ENCODE assay signal across 14 cellular contexts in genomic region chrX:95058815-95059214, GRCh38.
DNase-seq lines count a peak whose midpoint lies in the region; ATAC-seq and TF ChIP-seq lines count a peak whose summit lies in the region.
"Had no signal": no experiment of that assay in that cellular context is flagged by ENCODE, and none has a peak within 500 bp of the region (broad histone marks: within the 10 kb centered on the region; RNA-seq: fewer than 3 reads in every experiment).

No MANE protein-coding gene starts in this region.

- H2AFZ ChIP-seq in fibroblast of lung (ENCODE audit: low read length) = no peak overlapping the region
- no peak overlapping the region for H2AFZ ChIP-seq in smooth muscle cell (ENCODE audit: low read depth)
- no peak overlapping the region for H2AFZ ChIP-seq in Karpas-422 (ENCODE audit: low read length)

- no peaks in the 10 kb centered on the region for H3K27me3 ChIP-seq in RWPE2 (ENCODE audit: insufficient read depth, poor library complexity, severe bottlenecking)
- H3K27me3 ChIP-seq in fibroblast of lung (ENCODE audit: control insufficient read depth, insufficient read depth, low read length) = no peaks in the 10 kb centered on the region
- H3K27me3 ChIP-seq in smooth muscle cell (ENCODE audit: low read depth) = no peaks in the 10 kb centered on the region
- no peaks in the 10 kb centered on the region for H3K27me3 ChIP-seq in Karpas-422 (ENCODE audit: low read length)
- H3K27me3 ChIP-seq: left lung had no signal

- H3K9me2 ChIP-seq in Karpas-422 (replicated peaks; ENCODE audit: insufficient read depth, low read length) = no peaks in the 10 kb centered on the region

- DNase-seq in ELR (ENCODE audit: low read depth) (peak; percentile 88), RWPE2 (ENCODE audit: low spot score) (no peak), fibroblast of lung (ENCODE audit: low read depth in 2 of 2) (peak; percentile 32 to 89), smooth muscle cell (lab: John Stamatoyannopoulos, UW; ENCODE audit: unreplicated experiment) (no peak), Karpas-422 (no peak)
- no peak for DNase-seq in effector CD8-positive, alpha-beta T cell (lab: John Stamatoyannopoulos, UW)
- DNase-seq: activated naive CD4-positive, alpha-beta T cell treated with anti-CD3 and anti-CD28 coated beads for 36 hours; CD8-positive, alpha-beta memory T cell; hypothalamus; left lung; naive thymus-derived CD8-positive, alpha-beta T cell; NCI-H146; NCI-H524 had no signal

- H4K20me1 ChIP-seq in fibroblast of lung (ENCODE audit: control insufficient read depth, extremely low read depth, insufficient read depth, low read length) = no peaks in the 10 kb centered on the region
- H4K20me1 ChIP-seq in smooth muscle cell (ENCODE audit: low read depth) = no peaks in the 10 kb centered on the region
- no peaks in the 10 kb centered on the region for H4K20me1 ChIP-seq in Karpas-422 (ENCODE audit: insufficient read depth, low read depth, low read length)

- H3K9ac ChIP-seq in fibroblast of lung (ENCODE audit: insufficient read depth, low read length) (no peak overlapping the region), smooth muscle cell (ENCODE audit: low read depth) (peak overlapping the region; percentile 65), Karpas-422 (ENCODE audit: low read length) (no peak overlapping the region)

- no peaks in the 10 kb centered on the region for H3K9me3 ChIP-seq in RWPE2 (ENCODE audit: severe bottlenecking)
- H3K9me3 ChIP-seq in fibroblast of lung (ENCODE audit: control insufficient read depth, insufficient read depth, low read depth, low read length) = no peaks in the 10 kb centered on the region
- H3K9me3 ChIP-seq in smooth muscle cell (replicated peaks; ENCODE audit: low read depth) = no peaks in the 10 kb centered on the region
- H3K9me3 ChIP-seq in Karpas-422 (ENCODE audit: low read length) = no peaks in the 10 kb centered on the region; the same call in 1 of the 2 replicates
- H3K9me3 ChIP-seq: left lung had no signal

- H3K4me1 ChIP-seq in RWPE2 (ENCODE audit: insufficient read depth, poor library complexity, severe bottlenecking) = peaks cover 5% of the 10 kb centered on the region
- H3K4me1 ChIP-seq in fibroblast of lung (ENCODE audit: control insufficient read depth, extremely low read depth, insufficient read depth, low read length) = no peaks in the 10 kb centered on the region
- peaks cover 10% of the 10 kb centered on the region for H3K4me1 ChIP-seq in smooth muscle cell (ENCODE audit: low read depth)
- H3K4me1 ChIP-seq in Karpas-422 (ENCODE audit: low read length) = no peaks in the 10 kb centered on the region
- H3K4me1 ChIP-seq: left lung had no signal

- H3K79me2 ChIP-seq in fibroblast of lung (ENCODE audit: control insufficient read depth, insufficient read depth, low read length) (no peaks in the 10 kb centered on the region), smooth muscle cell (ENCODE audit: low read depth) (no peaks in the 10 kb centered on the region), Karpas-422 (ENCODE audit: low read length) (no peaks in the 10 kb centered on the region)

- peaks cover 11% of the 10 kb centered on the region for H3F3A ChIP-seq in smooth muscle cell (ENCODE audit: low read depth)

- H3K4me2 ChIP-seq in fibroblast of lung (ENCODE audit: extremely low read depth, insufficient read depth, low read length) = no peak overlapping the region
- H3K4me2 ChIP-seq in smooth muscle cell = peak overlapping the region; percentile 59
- no peak overlapping the region for H3K4me2 ChIP-seq in Karpas-422 (ENCODE audit: low read depth, low read length, poor library complexity, severe bottlenecking)

- TF ChIP-seq CTCF in RWPE2 (IDR thresholded peaks at IDR 0.05; ENCODE audit: poor library complexity, severe bottlenecking) (no peak), fibroblast of lung (conservative IDR thresholded peaks at IDR 0.05 in 1 of 2, IDR thresholded peaks at IDR 0.05 in 1 of 2; ENCODE audit: low read depth in 1 of 2, low read length in 2 of 2) (no peak), smooth muscle cell (IDR thresholded peaks at IDR 0.05; ENCODE audit: borderline replicate concordance, insufficient read depth, poor library complexity, severe bottlenecking) (no peak)

- H3K36me3 ChIP-seq in RWPE2 (ENCODE audit: low read depth) (no peaks in the 10 kb centered on the region), fibroblast of lung (ENCODE audit: control insufficient read depth, insufficient read depth, low read length) (no peaks in the 10 kb centered on the region), smooth muscle cell (ENCODE audit: low read depth) (no peaks in the 10 kb centered on the region), Karpas-422 (ENCODE audit: insufficient read depth, low read length) (no peaks in the 10 kb centered on the region)
- H3K36me3 ChIP-seq: left lung had no signal

- WGBS in smooth muscle cell (ENCODE audit: low lambda C conversion rate) = 0% methylated on average over 1 of the region's 1 CpG

- peak; percentile 95 for ATAC-seq in RWPE2 (ENCODE audit: low read depth)
- ATAC-seq in HG02970 (IDR thresholded peaks at IDR 0.05; ENCODE audit: low FRiP score, unreplicated experiment) = no peak
- ATAC-seq: left lung; naive thymus-derived CD8-positive, alpha-beta T cell had no signal

- H3K4me3 ChIP-seq in RWPE2 (ENCODE audit: severe bottlenecking) (no peak overlapping the region), fibroblast of lung (replicated peaks in 1 of 4; ENCODE audit: control extremely low read depth in 1 of 4, insufficient read depth in 1 of 4, low read depth in 3 of 4, low read length in 4 of 4) (no peak overlapping the region), smooth muscle cell (no peak overlapping the region), Karpas-422 (ENCODE audit: low read length) (no peak overlapping the region)
- H3K4me3 ChIP-seq: left lung had no signal

- H3K27ac ChIP-seq in RWPE2 (ENCODE audit: poor library complexity, severe bottlenecking) = peak overlapping the region; percentile 55
- peak overlapping the region; percentile 47 for H3K27ac ChIP-seq in fibroblast of lung (ENCODE audit: insufficient read depth, low read length)
- H3K27ac ChIP-seq in smooth muscle cell (ENCODE audit: low read depth) = peak overlapping the region; percentile 93
- H3K27ac ChIP-seq in Karpas-422 (ENCODE audit: low read length) = no peak overlapping the region
- H3K27ac ChIP-seq: left lung had no signal

Comparison
In these comparisons a context has a peak if more than half of its experiments do, and no peak if none do; other contexts are left out.
1. DNase-seq: peak in ELR (single experiment) and fibroblast of lung (2 of 2); none in RWPE2 (single experiment), smooth muscle cell (single experiment), effector CD8-positive, alpha-beta T cell (single experiment) and Karpas-422 (single experiment).